8 cellular contexts compared by ENCODE assay signal in the genomic region with DNA sequence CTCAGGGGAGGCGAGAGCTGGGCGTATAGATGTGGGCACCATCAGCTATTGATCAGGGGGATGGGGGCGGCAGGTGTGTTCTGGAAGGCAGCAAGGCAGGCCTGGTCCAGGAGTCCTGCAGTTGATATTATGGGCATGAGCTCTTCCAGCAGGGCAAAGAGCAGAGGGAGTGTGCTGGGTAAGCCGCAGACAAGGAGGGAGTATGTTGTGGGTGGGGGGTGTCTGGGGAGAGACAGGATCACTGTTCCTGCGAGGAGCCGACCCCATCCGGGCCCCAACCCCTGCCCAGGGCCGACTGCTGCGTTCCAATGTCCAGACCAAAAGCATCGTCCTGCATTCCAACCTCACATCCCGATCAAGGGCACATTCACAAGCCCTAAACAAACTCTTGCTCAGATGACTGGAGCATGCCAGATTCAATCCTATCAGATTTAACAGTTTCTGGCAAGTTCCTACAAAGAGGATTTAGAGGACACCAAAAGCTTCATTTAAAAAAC. TPM values are rescaled to one million over a fixed set of nuclear protein-coding genes. Genes with fewer than 3 reads are reported as not detected.
A peak's percentile ranks its signal among the peaks of the same experiment; 100 is the strongest.
DNase-seq lines count a peak whose midpoint lies in the region; ATAC-seq and TF ChIP-seq lines count a peak whose summit lies in the region.
"Had no signal": no experiment of that assay in that cellular context is flagged by ENCODE, and none has a peak within 500 bp of the region (broad histone marks: within the 10 kb centered on the region; RNA-seq: fewer than 3 reads in every experiment).

No MANE protein-coding gene starts in this region.

- H3K9ac ChIP-seq in muscle layer of colon (ENCODE audit: low read length): peak overlapping the region; percentile 73

- in situ Hi-C loops in GM13976 (cut with MboI; ENCODE audit: low sequenced_read_pairs, unreplicated experiment): no loop called here

- no peaks in the 10 kb centered on the region for H3K9me3 Mint-ChIP-seq in natural killer cell treated with Interleukin-12 subunit alpha and Interleukin-12 subunit beta and Interleukin-15 and Interleukin-18, amount 100 ng/mL, for 72 hours
- H3K9me3 Mint-ChIP-seq in natural killer cell: no peaks in the 10 kb centered on the region
- H3K9me3 Mint-ChIP-seq: activated naive CD8-positive, alpha-beta T cell treated with anti-CD3 and anti-CD28 coated beads for 36 hours had no signal

- peak overlapping the region; percentile 72 for H3K4me3 Mint-ChIP-seq in natural killer cell treated with Interleukin-12 subunit alpha and Interleukin-12 subunit beta and Interleukin-15 and Interleukin-18, amount 100 ng/mL, for 72 hours
- no peak overlapping the region for H3K4me3 Mint-ChIP-seq in natural killer cell
- H3K4me3 Mint-ChIP-seq: activated naive CD8-positive, alpha-beta T cell treated with anti-CD3 and anti-CD28 coated beads for 36 hours had no signal

- H3K27me3 ChIP-seq in muscle layer of colon (ENCODE audit: control insufficient read depth in 1 of 2, insufficient read depth in 2 of 2, low read length in 2 of 2): no peaks in the 10 kb centered on the region

- no peaks in the 10 kb centered on the region for H3K9me3 ChIP-seq in muscle layer of colon (ENCODE audit: low read length)

- ATAC-seq in natural killer cell treated with Interleukin-12 subunit alpha and Interleukin-12 subunit beta and Interleukin-15 and Interleukin-18, amount 100 ng/mL, for 72 hours: no peak
- ATAC-seq in natural killer cell: no peak

- no peaks in the 10 kb centered on the region for H3K36me3 Mint-ChIP-seq in natural killer cell treated with Interleukin-12 subunit alpha and Interleukin-12 subunit beta and Interleukin-15 and Interleukin-18, amount 100 ng/mL, for 72 hours
- no peaks in the 10 kb centered on the region for H3K36me3 Mint-ChIP-seq in natural killer cell
- H3K36me3 Mint-ChIP-seq: activated naive CD8-positive, alpha-beta T cell treated with anti-CD3 and anti-CD28 coated beads for 36 hours had no signal

- peak overlapping the region; percentile 15 to 49 for H3K4me3 ChIP-seq in muscle layer of colon (ENCODE audit: low read depth in 1 of 2, low read length in 2 of 2)

- no peaks in the 10 kb centered on the region for H3K27me3 Mint-ChIP-seq in natural killer cell treated with Interleukin-12 subunit alpha and Interleukin-12 subunit beta and Interleukin-15 and Interleukin-18, amount 100 ng/mL, for 72 hours
- H3K27me3 Mint-ChIP-seq in natural killer cell (ENCODE audit: low read depth in 2 of 2): no peaks in the 10 kb centered on the region
- H3K27me3 Mint-ChIP-seq: activated naive CD8-positive, alpha-beta T cell treated with anti-CD3 and anti-CD28 coated beads for 36 hours had no signal

- H3K27ac Mint-ChIP-seq in natural killer cell treated with Interleukin-12 subunit alpha and Interleukin-12 subunit beta and Interleukin-15 and Interleukin-18, amount 100 ng/mL, for 72 hours: no peak overlapping the region
- H3K27ac Mint-ChIP-seq in natural killer cell: no peak overlapping the region

- TF ChIP-seq CTCF in natural killer cell (IDR thresholded peaks at IDR 0.05) (no peak), GM13976 (IDR thresholded peaks at IDR 0.05; ENCODE audit: borderline replicate concordance, control extremely low read depth, extremely low read depth, insufficient read depth, missing control alignments) (no peak)

- H3K4me1 ChIP-seq in muscle layer of colon (ENCODE audit: insufficient read depth, low read length): peaks cover 80% of the 10 kb centered on the region

- H3K36me3 ChIP-seq in muscle layer of colon (ENCODE audit: insufficient read depth, low read length): no peaks in the 10 kb centered on the region

- DNase-seq in natural killer cell treated with Interleukin-12 subunit alpha and Interleukin-12 subunit beta and Interleukin-15 and Interleukin-18, amount 100 ng/mL, for 72 hours (ENCODE audit: low spot score): no peak
- DNase-seq in natural killer cell (no peak), GM13976 (ENCODE audit: low spot score) (no peak), glomerular visceral epithelial cell (ENCODE audit: extremely low spot score) (no peak), foreskin melanocyte (no peak)
- DNase-seq: activated naive CD8-positive, alpha-beta T cell treated with anti-CD3 and anti-CD28 coated beads for 36 hours; NCI-H774 had no signal

- H3K4me1 Mint-ChIP-seq in natural killer cell treated with Interleukin-12 subunit alpha and Interleukin-12 subunit beta and Interleukin-15 and Interleukin-18, amount 100 ng/mL, for 72 hours (ENCODE audit: low read depth in 2 of 2): peaks cover 7 to 8% of the 10 kb centered on the region in 2 donors
- H3K4me1 Mint-ChIP-seq in natural killer cell: peaks cover 0 to 34% of the 10 kb centered on the region in 2 donors
- H3K4me1 Mint-ChIP-seq: activated naive CD8-positive, alpha-beta T cell treated with anti-CD3 and anti-CD28 coated beads for 36 hours had no signal

- intact Hi-C loops in natural killer cell (cut with micrococcal nuclease): no loop called here

- H3K27ac ChIP-seq in muscle layer of colon (ENCODE audit: low read depth, low read length): peak overlapping the region; percentile 92

RNA-seq across cellular contexts. Expression of a gene that starts 9.2 kb away (rescaled TPM):
- total RNA-seq in natural killer cell treated with Interleukin-12 subunit alpha and Interleukin-12 subunit beta and Interleukin-15 and Interleukin-18, amount 100 ng/mL, for 72 hours: 10 to 100 TPM; 18.1 to 19.4 TPM
- 10 to 100 TPM; 31.6 to 47.6 (median 46.5) TPM for total RNA-seq in natural killer cell

RNA-seq across cellular contexts. Expression of a gene that starts 24.9 kb away (rescaled TPM):
- 10 to 100 TPM; 74.3 to 97.1 TPM for total RNA-seq in natural killer cell treated with Interleukin-12 subunit alpha and Interleukin-12 subunit beta and Interleukin-15 and Interleukin-18, amount 100 ng/mL, for 72 hours
- total RNA-seq in natural killer cell: 100 to 1,000 TPM; 169 to 257 (median 195) TPM

RNA-seq across cellular contexts. Expression of a gene that starts 25.1 kb away (rescaled TPM):
- 10 to 100 TPM; 26.4 to 37.0 TPM for total RNA-seq in natural killer cell treated with Interleukin-12 subunit alpha and Interleukin-12 subunit beta and Interleukin-15 and Interleukin-18, amount 100 ng/mL, for 72 hours
- 10 to 100 TPM; 31.9 to 57.7 (median 34.2) TPM for total RNA-seq in natural killer cell

RNA-seq across cellular contexts. Expression of a gene that starts 35.6 kb away (rescaled TPM):
- total RNA-seq in natural killer cell treated with Interleukin-12 subunit alpha and Interleukin-12 subunit beta and Interleukin-15 and Interleukin-18, amount 100 ng/mL, for 72 hours: 100 to 1,000 TPM; 373 to 571 TPM
- total RNA-seq in natural killer cell: 100 to 1,000 TPM; 402 to 548 (median 503) TPM

RNA-seq across cellular contexts. Expression of a gene that starts 36.4 kb away (rescaled TPM):
- total RNA-seq in natural killer cell treated with Interleukin-12 subunit alpha and Interleukin-12 subunit beta and Interleukin-15 and Interleukin-18, amount 100 ng/mL, for 72 hours: 10 to 100 TPM; 18.1 to 25.5 TPM
- total RNA-seq in natural killer cell: 10 to 100 TPM; 32.7 to 44.0 (median 33.9) TPM
